In the genomic region with DNA sequence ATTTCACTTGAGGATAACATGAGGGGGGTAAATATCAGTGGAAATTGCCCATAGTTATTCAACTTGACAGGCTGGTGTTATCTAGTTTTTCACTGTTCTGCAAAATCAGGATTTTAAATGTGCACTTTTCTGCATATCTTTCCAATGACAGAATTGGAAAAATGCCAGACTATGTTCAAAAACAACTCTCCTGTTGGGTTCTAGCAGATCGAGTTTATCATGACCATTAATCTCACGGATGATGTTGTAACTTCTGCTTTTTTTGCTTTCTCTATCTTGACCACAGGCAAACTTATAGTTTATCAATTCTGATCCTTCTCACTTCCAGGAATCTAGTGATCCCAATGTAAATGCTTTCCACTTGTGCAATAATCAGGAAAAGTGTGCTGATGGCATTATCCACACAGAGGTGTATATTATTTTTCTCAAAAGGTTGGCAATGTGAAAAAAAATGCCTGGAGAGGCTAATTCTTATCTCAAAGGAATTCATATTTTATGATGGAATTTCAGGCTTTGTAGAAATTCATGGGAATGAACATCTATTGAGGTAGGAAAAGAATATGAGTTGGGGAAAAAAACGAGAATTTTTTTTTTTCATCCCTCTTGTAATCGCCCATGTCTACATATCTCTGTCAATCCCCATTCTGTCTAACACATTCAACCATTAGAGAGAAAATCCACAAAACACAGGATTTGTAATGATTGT, we compare ENCODE assay signal across 19 cellular contexts.
DNase-seq lines count a peak whose midpoint lies in the region; ATAC-seq and TF ChIP-seq lines count a peak whose summit lies in the region.
"Had no signal": no experiment of that assay in that cellular context is flagged by ENCODE, and none has a peak within 500 bp of the region (broad histone marks: within the 10 kb centered on the region; RNA-seq: fewer than 3 reads in every experiment).

No MANE protein-coding gene starts in this region.

- H3K18ac ChIP-seq in IMR-90 (ENCODE audit: low read depth, low read length) = no peak overlapping the region

- TF ChIP-seq CTCF in IMR-90 (conservative IDR thresholded peaks at IDR 0.05; ENCODE audit: low read depth, low read length) (no peak), PC-9 (conservative IDR thresholded peaks at IDR 0.05) (no peak), cardiac fibroblast (IDR thresholded peaks at IDR 0.05; ENCODE audit: low read depth, low read length) (no peak), osteoblast (IDR thresholded peaks at IDR 0.05; ENCODE audit: extremely low read depth, low read depth, low read length) (no peak)

- dilution Hi-C loops in IMR-90 (cut with HindIII; ENCODE audit: low sequenced_read_pairs, unreplicated experiment) = no loop called here

- no peak overlapping the region for H4K8ac ChIP-seq in IMR-90 (ENCODE audit: low read depth in 2 of 2, low read length in 2 of 2)

- H3K9me3 ChIP-seq in IMR-90 (ENCODE audit: control insufficient read depth, insufficient read depth, low read length) = no peaks in the 10 kb centered on the region
- H3K9me3 ChIP-seq in PC-9 (ENCODE audit: insufficient read depth, low read depth) = no peaks in the 10 kb centered on the region
- no peaks in the 10 kb centered on the region for H3K9me3 ChIP-seq in osteoblast (ENCODE audit: low read depth, low read length)
- H3K9me3 ChIP-seq: esophagus squamous epithelium, neutrophil had no signal

- H3K4me3 ChIP-seq in IMR-90 (ENCODE audit: insufficient read depth, low read depth, low read length) = no peak overlapping the region
- no peak overlapping the region for H3K4me3 ChIP-seq in PC-9
- H3K4me3 ChIP-seq in cardiac fibroblast (replicated peaks in 1 of 2; ENCODE audit: low read depth in 2 of 2, low read length in 2 of 2) = no peak overlapping the region
- H3K4me3 ChIP-seq in osteoblast (ENCODE audit: insufficient read depth, low read length) = no peak overlapping the region
- H3K4me3 ChIP-seq: esophagus squamous epithelium had no signal

- DNase-seq in IMR-90 (peak; percentile 67), PC-9 (peak in 1 of 2 experiments; percentile 46), cardiac fibroblast (ENCODE audit: low read depth in 2 of 2) (peak; percentile 58 to 62), osteoblast (ENCODE audit: insufficient read length, low spot score, missing footprints) (no peak), ureter (ENCODE audit: low spot score) (no peak), UCSD-AML1 (lab: John Stamatoyannopoulos, UW; ENCODE audit: unreplicated experiment) (no peak), NCI-H1417 treated with DMSO at 0.1 percent for 48 hours (lab: John Stamatoyannopoulos, UW) (no peak)
- DNase-seq in stimulated activated naive CD8-positive, alpha-beta T cell treated with anti-CD3 and anti-CD28 coated beads, Interleukin-15, Interleukin-2, amounts not matched to agents 100 U/mL and 50 U/mL, for 24 hours = no peak
- DNase-seq: activated naive CD8-positive, alpha-beta T cell treated with anti-CD3 and anti-CD28 coated beads, Interleukin-2, amount 10 ng/mL, durations not matched to agents 7 days and 5 days; activated T-cell treated with anti-CD3 and anti-CD28 coated beads for 4 hours; esophagus squamous epithelium; GDM1; GOT3; NCI-H2081; small intestine; SW 1271 had no signal

- peaks cover 10% of the 10 kb centered on the region for H3K9me1 ChIP-seq in IMR-90 (ENCODE audit: insufficient read depth, low read length)

- 0 out of 2 replicates have a peak overlapping the region, but pooled peaks have one; percentile 34 for H4K91ac ChIP-seq in IMR-90 (ENCODE audit: insufficient read depth, low read depth, low read length)

- H3K27ac ChIP-seq in IMR-90 (ENCODE audit: insufficient read depth, low read length) (no peak overlapping the region), PC-9 (no peak overlapping the region), osteoblast (ENCODE audit: low read depth, low read length) (no peak overlapping the region)
- H3K27ac ChIP-seq: C4-2B, esophagus squamous epithelium, KMS-11, neutrophil had no signal

- H3K9ac ChIP-seq in IMR-90 (ENCODE audit: low read depth, low read length) = no peak overlapping the region
- H3K9ac ChIP-seq: KMS-11 had no signal

- H3K27me3 ChIP-seq in IMR-90 (ENCODE audit: control insufficient read depth, insufficient read depth, low read length) (no peaks in the 10 kb centered on the region), PC-9 (ENCODE audit: insufficient read depth, low read depth) (no peaks in the 10 kb centered on the region), osteoblast (ENCODE audit: insufficient read depth, low read length) (no peaks in the 10 kb centered on the region)
- H3K27me3 ChIP-seq: esophagus squamous epithelium, neutrophil had no signal

- H3K4me2 ChIP-seq in IMR-90 (ENCODE audit: low read depth, low read length) (no peak overlapping the region), PC-9 (peak overlapping the region; percentile 34), osteoblast (ENCODE audit: insufficient read depth, low read length) (peak overlapping the region; percentile 6)
- H3K4me2 ChIP-seq: KMS-11 had no signal

- H2AFZ ChIP-seq in IMR-90 (replicated peaks; ENCODE audit: low read length, poor library complexity) = no peak overlapping the region
- no peak overlapping the region for H2AFZ ChIP-seq in PC-9
- H2AFZ ChIP-seq in osteoblast (ENCODE audit: low read length) = no peak overlapping the region

- no peak for TF ChIP-seq POLR2A in IMR-90 (IDR thresholded peaks at IDR 0.05; ENCODE audit: low read depth, low read length)

- no peak overlapping the region for H2BK5ac ChIP-seq in IMR-90 (ENCODE audit: low read depth, low read length, poor library complexity, severe bottlenecking)

- no peaks in the 10 kb centered on the region for H3K36me3 ChIP-seq in IMR-90 (ENCODE audit: control insufficient read depth, insufficient read depth, low read length)
- H3K36me3 ChIP-seq in PC-9 (ENCODE audit: low read depth) = no peaks in the 10 kb centered on the region
- no peaks in the 10 kb centered on the region for H3K36me3 ChIP-seq in osteoblast (ENCODE audit: insufficient read depth, low read length)
- H3K36me3 ChIP-seq: esophagus squamous epithelium, neutrophil had no signal

- no peak overlapping the region; the same call in 1 of the 2 replicates for H3K23ac ChIP-seq in IMR-90 (ENCODE audit: low read depth, low read length)

- no peak for ATAC-seq in IMR-90 (ENCODE audit: low read depth)
- ATAC-seq in stimulated activated naive CD8-positive, alpha-beta T cell treated with anti-CD3 and anti-CD28 coated beads, Interleukin-15, Interleukin-2, amounts not matched to agents 100 U/mL and 50 U/mL, for 24 hours = no peak

- no peak overlapping the region for H3K14ac ChIP-seq in IMR-90 (replicated peaks; ENCODE audit: low read depth, low read length)

- CTCF ChIA-PET in IMR-90 (lab: Yijun Ruan, JAX) (interaction anchor here (0.6 kb wide), 1 partner anchor 54 kb away, joined by 3 read pairs; no protein-coding TSS in a partner anchor), PC-9 (lab: Charles Lee) (interaction anchor here (0.6 kb wide), 1 partner anchor 48 kb away, joined by 3 read pairs; no protein-coding TSS in a partner anchor)

- H3F3A ChIP-seq in PC-9 (ENCODE audit: insufficient read depth, low read depth) = no peaks in the 10 kb centered on the region; the same call in 1 of the 2 replicates

- no peak overlapping the region for H4K5ac ChIP-seq in IMR-90 (ENCODE audit: low read depth, low read length)

- no peak overlapping the region for H3K56ac ChIP-seq in IMR-90 (ENCODE audit: extremely low read depth, insufficient read depth, low read length)

- peaks cover 20% of the 10 kb centered on the region for H3K4me1 ChIP-seq in IMR-90 (ENCODE audit: control insufficient read depth, insufficient read depth, low read length)
- H3K4me1 ChIP-seq in PC-9 (replicated peaks; ENCODE audit: insufficient read depth) = peaks cover 11% of the 10 kb centered on the region
- peaks cover 65% of the 10 kb centered on the region for H3K4me1 ChIP-seq in osteoblast (ENCODE audit: insufficient read depth, low read length)

- H2AK5ac ChIP-seq in IMR-90 (ENCODE audit: low read depth, low read length) = no peak overlapping the region

- in situ Hi-C loops in IMR-90 (cut with MboI; ENCODE audit: low sequenced_read_pairs) = no loop called here

- no peak overlapping the region; the same call in 1 of the 2 replicates for H3K4ac ChIP-seq in IMR-90 (ENCODE audit: low read depth, low read length)

- TF ChIP-seq RAD21 in IMR-90 (IDR thresholded peaks at IDR 0.05; ENCODE audit: low read length) = no peak

- no peaks in the 10 kb centered on the region for H4K20me1 ChIP-seq in IMR-90 (ENCODE audit: insufficient read depth, low read length)
- no peaks in the 10 kb centered on the region for H4K20me1 ChIP-seq in PC-9 (ENCODE audit: insufficient read depth)
- no peaks in the 10 kb centered on the region for H4K20me1 ChIP-seq in osteoblast (ENCODE audit: insufficient read depth, low read length)

- 17% methylated on average over 1 of the region's 4 CpGs; no CpG with 5 or more reads in 1 of the 2 experiments for WGBS in IMR-90 (ENCODE audit: extremely low coverage in 2 of 2, insufficient read length in 1 of 2), 2 experiments

- H2BK120ac ChIP-seq in IMR-90 (ENCODE audit: low read depth, low read length) = no peak overlapping the region

- POLR2A ChIA-PET in IMR-90 (lab: Charles Lee; ENCODE audit: unreplicated experiment) (no interaction called here), PC-9 (lab: Charles Lee; ENCODE audit: unreplicated experiment) (no interaction called here)

- no peak overlapping the region; the same call in 2 of the 3 replicates for H2BK15ac ChIP-seq in IMR-90 (ENCODE audit: low read depth, low read length)

- no peak overlapping the region for H2BK20ac ChIP-seq in IMR-90 (ENCODE audit: low read depth, low read length)

- no peaks in the 10 kb centered on the region for H3K9me2 ChIP-seq in PC-9 (ENCODE audit: insufficient read depth)

- BruUV-seq in IMR-90 (replicated peaks; lab: Mats Ljungman, UMichigan) (no TSS peak), PC-9 (replicated peaks; lab: Mats Ljungman, UMichigan) (no TSS peak)

- H2AK9ac ChIP-seq in IMR-90 (replicated peaks; ENCODE audit: low read depth, low read length, poor library complexity) = no peak overlapping the region

- H3K79me2 ChIP-seq in PC-9 (ENCODE audit: low read depth) (no peaks in the 10 kb centered on the region), osteoblast (ENCODE audit: insufficient read depth, low read length) (no peaks in the 10 kb centered on the region)

- no peaks in the 10 kb centered on the region for H3K79me1 ChIP-seq in IMR-90 (ENCODE audit: low read depth in 1 of 2, low read length in 2 of 2)

- intact Hi-C loops in IMR-90 (cut with micrococcal nuclease) = no loop called here
- intact Hi-C loops in PC-9 (cut with micrococcal nuclease; ENCODE audit: unreplicated experiment) = loop anchor here (2.0 kb wide), 1 partner anchor 20 kb away; no protein-coding TSS in a partner anchor

TF ChIP-seq in IMR-90, 13 proteins besides CTCF, POLR2A, EP300 and RAD21 (continues in another document):
- TF ChIP-seq MAZ (IDR thresholded peaks at IDR 0.05; ENCODE audit: borderline replicate concordance, low read depth, low read length) (no peak), RCOR1 (IDR thresholded peaks at IDR 0.05; ENCODE audit: insufficient replicate concordance, low read length) (no peak), RFX5 (IDR thresholded peaks at IDR 0.05; ENCODE audit: low read depth, low read length) (no peak), BHLHE40 (IDR thresholded peaks at IDR 0.05; ENCODE audit: low read depth, low read length) (no peak)

Comparison
In these comparisons a context has a peak if more than half of its experiments do, and no peak if none do; other contexts are left out.
1. DNase-seq: peak in IMR-90 (single experiment) and cardiac fibroblast (2 of 2); none in osteoblast (single experiment), ureter (single experiment), stimulated activated naive CD8-positive, alpha-beta T cell treated with anti-CD3 and anti-CD28 coated beads, Interleukin-15, Interleukin-2, amounts not matched to agents 100 U/mL and 50 U/mL, for 24 hours (single experiment), UCSD-AML1 (single experiment) and NCI-H1417 treated with DMSO at 0.1 percent for 48 hours (single experiment).